In genomic region chr7:7329321-7329720, GRCh38 we compare ENCODE assay signal across 20 cellular contexts.
"Had no signal": no experiment of that assay in that cellular context is flagged by ENCODE, and none has a peak within 500 bp of the region (broad histone marks: within the 10 kb centered on the region; RNA-seq: fewer than 3 reads in every experiment).

No MANE protein-coding gene starts in this region.

- H3K4me3 Mint-ChIP-seq: activated CD4-positive, alpha-beta T cell treated with anti-CD3 and anti-CD28 coated beads, Interleukin-2, amount 10 ng/mL, durations not matched to agents 24 days and 14 days; activated CD8-positive, alpha-beta T cell treated with anti-CD3 and anti-CD28 coated beads for 36 hours; activated naive CD8-positive, alpha-beta T cell treated with anti-CD3 and anti-CD28 coated beads for 36 hours; activated T-helper 17 cell treated with anti-CD3 and anti-CD28 coated beads, Interleukin-2, amount 50 U/mL, for 72 hours; central memory CD8-positive, alpha-beta T cell; nephron had no signal

- H3K4me1 Mint-ChIP-seq: activated CD4-positive, alpha-beta T cell treated with anti-CD3 and anti-CD28 coated beads, Interleukin-2, amount 10 ng/mL, durations not matched to agents 24 days and 14 days; nephron had no signal

- H3K9me3 ChIP-seq: thyroid gland had no signal

- H3K9me3 Mint-ChIP-seq: activated CD8-positive, alpha-beta T cell treated with anti-CD3 and anti-CD28 coated beads for 36 hours; activated naive CD8-positive, alpha-beta T cell treated with anti-CD3 and anti-CD28 coated beads for 36 hours; activated T-helper 17 cell treated with anti-CD3 and anti-CD28 coated beads, Interleukin-2, amount 50 U/mL, for 72 hours; central memory CD8-positive, alpha-beta T cell; nephron had no signal

- H3K27ac Mint-ChIP-seq: activated CD4-positive, alpha-beta T cell treated with anti-CD3 and anti-CD28 coated beads, Interleukin-2, amount 10 ng/mL, durations not matched to agents 24 days and 14 days; activated CD8-positive, alpha-beta T cell treated with anti-CD3 and anti-CD28 coated beads for 36 hours; activated naive CD8-positive, alpha-beta T cell treated with anti-CD3 and anti-CD28 coated beads for 36 hours; activated T-helper 17 cell treated with anti-CD3 and anti-CD28 coated beads, Interleukin-2, amount 50 U/mL, for 72 hours; nephron had no signal

- H3K27me3 ChIP-seq: thyroid gland had no signal

- ATAC-seq: activated CD8-positive, alpha-beta T cell treated with anti-CD3 and anti-CD28 coated beads for 36 hours; activated T-helper 17 cell treated with anti-CD3 and anti-CD28 coated beads, Interleukin-2, amount 50 U/mL, for 72 hours; left lobe of liver had no signal

- H3K36me3 Mint-ChIP-seq: activated naive CD8-positive, alpha-beta T cell treated with anti-CD3 and anti-CD28 coated beads for 36 hours had no signal

- DNase-seq: activated CD4-positive, alpha-beta T cell treated with anti-CD3 and anti-CD28 coated beads, Interleukin-2, amount 10 ng/mL, durations not matched to agents 24 days and 14 days; activated CD4-positive, CD25-positive, alpha-beta regulatory T cell; activated CD8-positive, alpha-beta T cell treated with anti-CD3 and anti-CD28 coated beads for 36 hours; activated naive CD4-positive, alpha-beta T cell; activated naive CD8-positive, alpha-beta T cell treated with anti-CD3 and anti-CD28 coated beads for 36 hours; activated T-cell treated with anti-CD3 and anti-CD28 coated beads, Interleukin-2, amount 50 U/mL, for 1 hour; amniotic stem cell; foreskin melanocyte; hypothalamus; islet precursor cell; midbrain; nucleus accumbens; stimulated activated naive CD4-positive, alpha-beta T cell; thyroid gland had no signal

- H3K36me3 ChIP-seq: thyroid gland had no signal

- H3K27ac ChIP-seq: coronary artery, thyroid gland had no signal

- H3K27me3 Mint-ChIP-seq: activated CD8-positive, alpha-beta T cell treated with anti-CD3 and anti-CD28 coated beads for 36 hours; activated T-helper 17 cell treated with anti-CD3 and anti-CD28 coated beads, Interleukin-2, amount 50 U/mL, for 72 hours had no signal

- H3K4me3 ChIP-seq: coronary artery, lung, thyroid gland had no signal
